In genomic region chr5:137970384-137970783, GRCh38 we compare ENCODE assay signal across 3 cellular contexts.
DNase-seq lines count a peak whose midpoint lies in the region; ATAC-seq, FAIRE-seq and TF ChIP-seq lines count a peak whose summit lies in the region.
"Not testable (repeated sequence)": the region's sequence is repeated elsewhere in the genome, so short reads cannot be mapped to it uniquely, and the experiment has no call there.

No MANE protein-coding gene starts in this region.

- H3K9ac ChIP-seq in K562 (ENCODE audit: insufficient read depth in 1 of 2, low read depth in 2 of 2, low read length in 2 of 2): not testable (repeated sequence)

- H3K4me2 ChIP-seq in K562 (ENCODE audit: insufficient read depth, low read length): not testable (repeated sequence)

- intact Hi-C loops in K562 (cut with micrococcal nuclease): not testable (repeated sequence)

- H3K27ac ChIP-seq in K562 (ENCODE audit: extremely low read depth, low read depth, low read length): not testable (repeated sequence)

- H3K36me3 Mint-ChIP-seq in T-helper 17 cell (ENCODE audit: low read depth): not testable (repeated sequence)
- peaks cover 32% of the 10 kb centered on the region for H3K36me3 Mint-ChIP-seq in endothelial cell (ENCODE audit: low read depth, unreplicated experiment)

- H3K79me2 ChIP-seq in K562 (ENCODE audit: control insufficient read depth, insufficient read depth, low read length): not testable (repeated sequence)

- TF ChIP-seq CTCF in K562 (IDR thresholded peaks at IDR 0.05 in 2 of 3, conservative IDR thresholded peaks at IDR 0.05 in 1 of 3; ENCODE audit: insufficient read depth in 2 of 3, low read depth in 1 of 3, low read length in 3 of 3); endothelial cell (IDR thresholded peaks at IDR 0.05; ENCODE audit: unreplicated experiment): not testable (repeated sequence)

- not testable (repeated sequence) for TF ChIP-seq RAD21 in K562 (CRISPR knock-in tag; conservative IDR thresholded peaks at IDR 0.05 in 1 of 2, IDR thresholded peaks at IDR 0.05 in 1 of 2)

- not testable (repeated sequence) for ATAC-seq in T-helper 17 cell, K562

- in situ Hi-C loops in K562 (cut with MboI): not testable (repeated sequence)

- H3K27me3 Mint-ChIP-seq in T-helper 17 cell; endothelial cell (ENCODE audit: unreplicated experiment): not testable (repeated sequence)

- not testable (repeated sequence) for TF ChIP-seq EP300 in K562 (IDR thresholded peaks at IDR 0.05; ENCODE audit: low read length)

- FAIRE-seq in K562 (lab: Jason Lieb, UNC): not testable (repeated sequence)

- H3K4me1 ChIP-seq in K562 (replicated peaks in 1 of 2; ENCODE audit: control insufficient read depth in 2 of 2, insufficient read depth in 2 of 2, low read length in 2 of 2): not testable (repeated sequence)

- not testable (repeated sequence) for H3K9me3 ChIP-seq in T-helper 17 cell (ENCODE audit: control insufficient read depth, low read length, poor library complexity, severe bottlenecking); K562 (replicated peaks; ENCODE audit: control insufficient read depth, insufficient read depth, low read depth, low read length)

- POLR2A ChIA-PET in K562 (lab: Yijun Ruan, JAX): not testable (repeated sequence)

- not testable (repeated sequence) for H3K27me3 ChIP-seq in K562 (ENCODE audit: control insufficient read depth in 2 of 2, insufficient read depth in 2 of 2, low read length in 2 of 2)

- not testable (repeated sequence) for H3K4me1 Mint-ChIP-seq in T-helper 17 cell; endothelial cell (ENCODE audit: unreplicated experiment)

- peak overlapping the region; percentile 5 for H3K4me3 Mint-ChIP-seq in T-helper 17 cell
- peak overlapping the region; percentile 69 for H3K4me3 Mint-ChIP-seq in endothelial cell (ENCODE audit: unreplicated experiment)

- not testable (repeated sequence) for H3K9me3 Mint-ChIP-seq in endothelial cell (ENCODE audit: unreplicated experiment)

- not testable (repeated sequence) for H3K4me3 ChIP-seq in K562

- not testable (repeated sequence) for H3K27ac Mint-ChIP-seq in T-helper 17 cell; endothelial cell (ENCODE audit: unreplicated experiment)

- not testable (repeated sequence) for H2AFZ ChIP-seq in K562 (ENCODE audit: low read depth, low read length)

- not testable (repeated sequence) for BruUV-seq in K562 (replicated peaks; lab: Mats Ljungman, UMichigan)

- TF ChIP-seq POLR2A in K562 (conservative IDR thresholded peaks at IDR 0.05): not testable (repeated sequence)

- 90% methylated on average over 2 of the region's 4 CpGs for WGBS in K562 (ENCODE audit: insufficient coverage, low coverage, missing lambda C conversion rate)

- peaks cover 25% of the 10 kb centered on the region; the same call in 2 of the 3 replicates for H3K36me3 ChIP-seq in K562 (ENCODE audit: control insufficient read depth, insufficient read depth, low read length)

- CTCF ChIA-PET in K562 (lab: Yijun Ruan, JAX; ENCODE audit: low intra/inter-chr PET ratio): not testable (repeated sequence)

- not testable (repeated sequence) for H4K20me1 ChIP-seq in K562 (replicated peaks; ENCODE audit: control insufficient read depth, insufficient read depth, low read length)

- H3K9me1 ChIP-seq in K562 (ENCODE audit: control insufficient read depth, insufficient read depth, low read length): not testable (repeated sequence)

- DNase-seq in T-helper 17 cell; K562 (ENCODE audit: extremely low read depth in 1 of 4, low spot score in 3 of 4); endothelial cell (ENCODE audit: low spot score): not testable (repeated sequence)

TF ChIP-seq in K562, 482 proteins besides CTCF, POLR2A, EP300 and RAD21:
- peak; percentile 91 for TF ChIP-seq ZNF507 (tag; conservative IDR thresholded peaks at IDR 0.05)
TF ChIP-seq in K562: peak in this region for 1; not testable (repeated sequence) for 481.
